ENCODE assay signal across 9 cellular contexts in genomic region chr4:75895744-75896314, GRCh38. TPM values are rescaled to one million over a fixed set of nuclear protein-coding genes. Genes with fewer than 3 reads are reported as not detected.
A peak's percentile ranks its signal among the peaks of the same experiment; 100 is the strongest.
DNase-seq lines count a peak whose midpoint lies in the region; ATAC-seq, FAIRE-seq and TF ChIP-seq lines count a peak whose summit lies in the region.
"Had no signal": no experiment of that assay in that cellular context is flagged by ENCODE, and none has a peak within 500 bp of the region (broad histone marks: within the 10 kb centered on the region; RNA-seq: fewer than 3 reads in every experiment).

No MANE protein-coding gene starts in this region.

- H2AFZ ChIP-seq in HepG2 (ENCODE audit: low read length): no peak overlapping the region

- no peak overlapping the region for H3K4me3 ChIP-seq in NB4 (ENCODE audit: low read depth, low read length)
- H3K4me3 ChIP-seq in HepG2 (replicated peaks in 1 of 3; ENCODE audit: insufficient read depth in 1 of 3, low read depth in 2 of 3, low read length in 3 of 3): no peak overlapping the region

- no peak overlapping the region for H3K27ac ChIP-seq in HepG2 (ENCODE audit: extremely low read length, insufficient read depth, low read length)

- TF ChIP-seq RAD21 in HepG2 (CRISPR knock-in tag; IDR thresholded peaks at IDR 0.05): peak; percentile 30; the same call in 1 of the 2 replicates

- BruUV-seq in HepG2 (replicated peaks; lab: Mats Ljungman, UMichigan): no TSS peak

- POLR2A ChIA-PET in HepG2 (lab: Yijun Ruan, JAX): no interaction called here

- H3K36me3 ChIP-seq in HepG2 (replicated peaks in 1 of 2; ENCODE audit: control insufficient read depth in 1 of 2, insufficient read depth in 2 of 2, low read length in 2 of 2): no peaks in the 10 kb centered on the region

- no peaks in the 10 kb centered on the region for H3K27me3 ChIP-seq in HepG2 (ENCODE audit: control insufficient read depth in 1 of 2, insufficient read depth in 2 of 2, low read length in 2 of 2)

- H3K4me1 ChIP-seq in HepG2 (ENCODE audit: insufficient read depth, low read length): peaks cover 7% of the 10 kb centered on the region; the same call in 1 of the 2 replicates

- no peak overlapping the region for H3K4me2 ChIP-seq in HepG2 (ENCODE audit: low read depth, low read length)

- ATAC-seq in HepG2 (peak; percentile 79), HG03159 (IDR thresholded peaks at IDR 0.05; ENCODE audit: unreplicated experiment) (no peak), HG02610 (IDR thresholded peaks at IDR 0.05; ENCODE audit: unreplicated experiment) (no peak)

- H3K9ac ChIP-seq in HepG2 (ENCODE audit: insufficient read depth, low read depth, low read length): no peak overlapping the region

- peak; percentile 39 for TF ChIP-seq CTCF in NB4 (IDR thresholded peaks at IDR 0.05; ENCODE audit: low read depth, low read length)
- TF ChIP-seq CTCF in HepG2 (CRISPR knock-in tag; IDR thresholded peaks at IDR 0.05): peak; percentile 71

- H3K79me2 ChIP-seq in HepG2 (ENCODE audit: insufficient read depth, low read length): no peaks in the 10 kb centered on the region

- no peaks in the 10 kb centered on the region for H3K9me3 ChIP-seq in HepG2 (ENCODE audit: low read length)

- in situ Hi-C loops in HepG2 (cut with HindIII; ENCODE audit: extremely low pct_ligation_motif_present, low pct_unique_long_range_greater_than_20kb): loop anchor here (10.0 kb wide), 1 partner anchor 169 kb away; no protein-coding TSS in a partner anchor

- peak; percentile 48 for FAIRE-seq in GM12891 (lab: Jason Lieb, UNC)
- peak; percentile 62 for FAIRE-seq in HepG2 (lab: Jason Lieb, UNC)
- FAIRE-seq: islet of Langerhans had no signal

- intact Hi-C loops in HepG2 (cut with micrococcal nuclease; ENCODE audit: unreplicated experiment): no loop called here

- 24% methylated on average over 4 of the region's 4 CpGs for WGBS in HepG2 (ENCODE audit: low lambda C conversion rate)

- TF ChIP-seq POLR2A in GM12891 (IDR thresholded peaks at IDR 0.05; ENCODE audit: low read depth, low read length): no peak
- TF ChIP-seq POLR2A in NB4 (IDR thresholded peaks at IDR 0.05; ENCODE audit: extremely low read depth, insufficient read length): no peak
- TF ChIP-seq POLR2A in HepG2 (IDR thresholded peaks at IDR 0.05; ENCODE audit: insufficient read depth in 1 of 2, low read depth in 2 of 2, low read length in 2 of 2): no peak

- no peaks in the 10 kb centered on the region for H4K20me1 ChIP-seq in HepG2 (ENCODE audit: insufficient read depth, low read length)

- TF ChIP-seq EP300 in HepG2 (IDR thresholded peaks at IDR 0.05; ENCODE audit: low read depth in 2 of 2, low read length in 2 of 2) (no peak), HepG2 (CRISPR knock-in tag; IDR thresholded peaks at IDR 0.05; ENCODE audit: borderline replicate concordance) (no peak)

- CTCF ChIA-PET in HepG2 (lab: Yijun Ruan, JAX; ENCODE audit: low intra/inter-chr PET ratio, low total read pairs): interaction anchor here (1.1 kb wide), 2 partner anchors 45 to 172 kb away, joined by 3 to 5 read pairs; partner anchors contain the start of gene NAAA

- DNase-seq in AML-193 (lab: John Stamatoyannopoulos, UW): peak; percentile 33 to 35
- no peak for DNase-seq in GM12891 (ENCODE audit: insufficient read length, low spot score)
- DNase-seq in NB4 (ENCODE audit: low read depth): peak; percentile 56
- DNase-seq in astrocyte of the hippocampus (ENCODE audit: low read depth, low spot score): peak; percentile 37
- peak; percentile 52 for DNase-seq in HepG2 (ENCODE audit: low spot score)
- no peak for DNase-seq in occipital lobe (lab: John Stamatoyannopoulos, UW)

TF ChIP-seq in GM12891, 5 proteins besides CTCF, POLR2A, EP300 and RAD21:
- TF ChIP-seq SPI1 (IDR thresholded peaks at IDR 0.05; ENCODE audit: low read depth, low read length): no peak
- TF ChIP-seq POLR2AphosphoS5 (IDR thresholded peaks at IDR 0.05; ENCODE audit: low read depth, low read length): no peak
- no peak for TF ChIP-seq TAF1 (IDR thresholded peaks at IDR 0.05; ENCODE audit: low read depth, low read length)
- TF ChIP-seq PAX5 (IDR thresholded peaks at IDR 0.05; ENCODE audit: insufficient read depth, low read length, severe bottlenecking): no peak
- no peak for TF ChIP-seq POU2F2 (IDR thresholded peaks at IDR 0.05; ENCODE audit: low read depth, low read length)
TF ChIP-seq in GM12891: peak in this region for 0.

TF ChIP-seq in HepG2, 621 proteins besides CTCF, POLR2A, EP300 and RAD21 (continues in another document):
- peak in 1 of 2 experiments; percentile 34; a peak in 1 of 4 replicates for TF ChIP-seq NR2F1 (CRISPR knock-in tag; IDR thresholded peaks at IDR 0.05)

RNA-seq across cellular contexts. Expression of gene PPEF2, which starts 6.4 kb away (rescaled TPM):
- polyA plus RNA-seq in GM12891 (2012; ENCODE audit: low read depth, missing spikeins): not detected
- total RNA-seq in HepG2 (2016; rRNA removed; fragmentation: Illumina TruSeq; extraction: Trizol) (not detected in 2 replicates), occipital lobe (not detected)
- not detected in 2 replicates for total RNA-seq in HepG2 (2016; cell fraction: cytosol; rRNA removed; fragmentation: Illumina TruSeq; extraction: Trizol; ENCODE audit: low read depth)
- total RNA-seq in HepG2 (2016; cell fraction: insoluble cytoplasmic fraction; rRNA removed; fragmentation: Illumina TruSeq; extraction: Trizol): not detected in 2 replicates
- not detected in 2 replicates for total RNA-seq in HepG2 (2016; cell fraction: membrane; rRNA removed; fragmentation: Illumina TruSeq; extraction: Trizol)
- not detected in 2 replicates for total RNA-seq in HepG2 (2016; cell fraction: nucleus; rRNA removed; fragmentation: Illumina TruSeq; extraction: Trizol)
- polyA plus RNA-seq in HepG2 (2011; rRNA removed): 0.01 and 0.04 TPM in 2 replicates
- not detected in 2 replicates for polyA plus RNA-seq in HepG2 (2011; cell fraction: cytosol; rRNA removed)
- 0.10 and 0.14 TPM in 2 replicates for polyA plus RNA-seq in HepG2 (2011; cell fraction: nucleus; rRNA removed)
- polyA plus RNA-seq in HepG2 (2012): not detected in 2 replicates
- polyA plus RNA-seq in HepG2 (2016; cell fraction: cytosol; fragmentation: Illumina TruSeq; extraction: Trizol; ENCODE audit: low read depth): not detected in 2 replicates
- not detected in 2 replicates for polyA plus RNA-seq in HepG2 (2016; cell fraction: insoluble cytoplasmic fraction; fragmentation: Illumina TruSeq; extraction: Trizol; ENCODE audit: low read depth)
- not detected in 2 replicates for polyA plus RNA-seq in HepG2 (2016; cell fraction: membrane; fragmentation: Illumina TruSeq; extraction: Trizol; ENCODE audit: low read depth)
- polyA plus RNA-seq in HepG2 (2016; cell fraction: nucleus; fragmentation: Illumina TruSeq; extraction: Trizol; ENCODE audit: insufficient read depth, low read depth): not detected in 2 replicates
- not detected in 2 replicates for polyA minus RNA-seq in HepG2 (2011; rRNA and poly(A)+ RNA removed; ENCODE audit: low replicate concordance)
- not detected in 2 replicates for polyA minus RNA-seq in HepG2 (2011; cell fraction: cytosol; rRNA and poly(A)+ RNA removed)
- not detected in 2 replicates for polyA minus RNA-seq in HepG2 (2011; cell fraction: nucleus; rRNA and poly(A)+ RNA removed)

RNA-seq across cellular contexts. Expression of gene NAAA, which starts 45.0 kb away (rescaled TPM):
- polyA plus RNA-seq in GM12891 (2012; ENCODE audit: low read depth, missing spikeins): 1.6 TPM
- total RNA-seq in HepG2 (2016; rRNA removed; fragmentation: Illumina TruSeq; extraction: Trizol) (11.7 and 24.6 TPM in 2 replicates), occipital lobe (21.4 TPM)
- total RNA-seq in HepG2 (2016; cell fraction: cytosol; rRNA removed; fragmentation: Illumina TruSeq; extraction: Trizol; ENCODE audit: low read depth): 5.7 and 7.9 TPM in 2 replicates
- total RNA-seq in HepG2 (2016; cell fraction: insoluble cytoplasmic fraction; rRNA removed; fragmentation: Illumina TruSeq; extraction: Trizol): 13.0 and 26.7 TPM in 2 replicates
- total RNA-seq in HepG2 (2016; cell fraction: membrane; rRNA removed; fragmentation: Illumina TruSeq; extraction: Trizol): 8.6 and 10.7 TPM in 2 replicates
- 19.9 and 25.7 TPM in 2 replicates for total RNA-seq in HepG2 (2016; cell fraction: nucleus; rRNA removed; fragmentation: Illumina TruSeq; extraction: Trizol)
- polyA plus RNA-seq in HepG2 (2011; rRNA removed): 20.4 and 22.4 TPM in 2 replicates
- 22.3 and 22.8 TPM in 2 replicates for polyA plus RNA-seq in HepG2 (2011; cell fraction: cytosol; rRNA removed)
- polyA plus RNA-seq in HepG2 (2011; cell fraction: nucleus; rRNA removed): 14.0 and 16.1 TPM in 2 replicates
- polyA plus RNA-seq in HepG2 (2012): 9.9 and 10.4 TPM in 2 replicates
- 4.8 and 5.8 TPM in 2 replicates for polyA plus RNA-seq in HepG2 (2016; cell fraction: cytosol; fragmentation: Illumina TruSeq; extraction: Trizol; ENCODE audit: low read depth)
- polyA plus RNA-seq in HepG2 (2016; cell fraction: insoluble cytoplasmic fraction; fragmentation: Illumina TruSeq; extraction: Trizol; ENCODE audit: low read depth): 12.0 and 15.6 TPM in 2 replicates
- 5.7 and 9.8 TPM in 2 replicates for polyA plus RNA-seq in HepG2 (2016; cell fraction: membrane; fragmentation: Illumina TruSeq; extraction: Trizol; ENCODE audit: low read depth)
- 39.7 and 40.4 TPM in 2 replicates for polyA plus RNA-seq in HepG2 (2016; cell fraction: nucleus; fragmentation: Illumina TruSeq; extraction: Trizol; ENCODE audit: insufficient read depth, low read depth)
- 23.2 and 29.3 TPM in 2 replicates for polyA minus RNA-seq in HepG2 (2011; rRNA and poly(A)+ RNA removed; ENCODE audit: low replicate concordance)
- 8.3 and 11.3 TPM in 2 replicates for polyA minus RNA-seq in HepG2 (2011; cell fraction: cytosol; rRNA and poly(A)+ RNA removed)
- polyA minus RNA-seq in HepG2 (2011; cell fraction: nucleus; rRNA and poly(A)+ RNA removed): 15.3 and 17.0 TPM in 2 replicates

Comparison
In these comparisons a context has a peak if more than half of its experiments do, and no peak if none do; other contexts are left out.
1. DNase-seq: peak in AML-193 (2 of 2), NB4 (single experiment), astrocyte of the hippocampus (single experiment) and HepG2 (single experiment); none in GM12891 (single experiment) and occipital lobe (single experiment).